26 cellular contexts compared by ENCODE assay signal in genomic region chr15:86541540-86541939, GRCh38.
DNase-seq lines count a peak whose midpoint lies in the region; ATAC-seq and TF ChIP-seq lines count a peak whose summit lies in the region.
"Had no signal": no experiment of that assay in that cellular context is flagged by ENCODE, and none has a peak within 500 bp of the region (broad histone marks: within the 10 kb centered on the region; RNA-seq: fewer than 3 reads in every experiment).

No MANE protein-coding gene starts in this region.

- H4K20me1 ChIP-seq in GM23338 (replicated peaks; ENCODE audit: insufficient read depth) = no peaks in the 10 kb centered on the region
- H4K20me1 ChIP-seq: BLaER1 treated with 17β-estradiol and CSF1 and Interleukin-3, amounts not matched to agents 10 nM and 100 nM had no signal

- H3K27ac Mint-ChIP-seq in GM23338 (no peak overlapping the region), WTC11 (no peak overlapping the region)
- H3K27ac Mint-ChIP-seq in activated T-cell treated with anti-CD3 and anti-CD28 coated beads, Interleukin-2, amount 50 U/mL, for 24 hours = no peak overlapping the region
- H3K27ac Mint-ChIP-seq: CD4-positive, alpha-beta T cell; T-cell had no signal

- H3K36me3 Mint-ChIP-seq in GM23338 (ENCODE audit: low read depth) (no peaks in the 10 kb centered on the region), WTC11 (no peaks in the 10 kb centered on the region)
- no peaks in the 10 kb centered on the region for H3K36me3 Mint-ChIP-seq in activated T-cell treated with anti-CD3 and anti-CD28 coated beads, Interleukin-2, amount 50 U/mL, for 24 hours (ENCODE audit: low read depth)
- H3K36me3 Mint-ChIP-seq: T-cell had no signal

- H3K9me2 ChIP-seq in GM23338 (ENCODE audit: insufficient read depth) = peaks cover 18% of the 10 kb centered on the region

- H3K9me3 Mint-ChIP-seq in GM23338 (no peaks in the 10 kb centered on the region), WTC11 (peaks cover 4% of the 10 kb centered on the region; the same call in 1 of the 2 replicates)
- peaks cover 2% of the 10 kb centered on the region for H3K9me3 Mint-ChIP-seq in activated T-cell treated with anti-CD3 and anti-CD28 coated beads, Interleukin-2, amount 50 U/mL, for 24 hours
- H3K9me3 Mint-ChIP-seq: CD4-positive, alpha-beta T cell had no signal

- no peak; the same call in 2 of the 3 replicates for ATAC-seq in GM23338
- ATAC-seq in WTC11 = peak; percentile 61
- peak; percentile 28 for ATAC-seq in lung (ENCODE audit: insufficient read depth, low FRiP score)
- ATAC-seq: GM12878, K562, T-cell had no signal

- H3K27me3 ChIP-seq in GM23338 (ENCODE audit: insufficient read depth) (no peaks in the 10 kb centered on the region), lung (ENCODE audit: control insufficient read depth, insufficient read depth) (no peaks in the 10 kb centered on the region)
- H3K27me3 ChIP-seq: BLaER1 treated with 17β-estradiol and CSF1 and Interleukin-3, amounts not matched to agents 10 nM and 100 nM had no signal

- DNase-seq in GM23338 (ENCODE audit: low spot score) (peak; percentile 25), NCI-H2171 (lab: John Stamatoyannopoulos, UW) (peak; percentile 75), WTC11 (ENCODE audit: low spot score) (no peak), lung (ENCODE audit: low spot score) (no peak), globus pallidus (ENCODE audit: low spot score) (no peak), medulla oblongata (ENCODE audit: extremely low spot score) (no peak)
- DNase-seq in activated CD4-positive, alpha-beta T cell treated with anti-CD3 and anti-CD28 coated beads, Interleukin-2, amount 50 U/mL, for 1 hour = no peak
- no peak for DNase-seq in activated T-cell treated with anti-CD3 and anti-CD28 coated beads, Interleukin-2, amount 50 U/mL, for 24 hours
- DNase-seq: AML-193; CD4-positive, alpha-beta T cell; GDM1; Kasumi-1; NCI-H1105; NCI-H1436 treated with DMSO at 0.1 percent for 48 hours; NCI-H2029; NCI-H226; NCI-H510A; NCI-H774; PC-9; SHP77; T-cell had no signal

- H3K36me3 ChIP-seq in GM23338 (ENCODE audit: insufficient read depth) (no peaks in the 10 kb centered on the region), lung (ENCODE audit: control insufficient read depth in 2 of 2, insufficient read depth in 2 of 2, low read length in 2 of 2) (no peaks in the 10 kb centered on the region)
- H3K36me3 ChIP-seq: BLaER1 treated with 17β-estradiol and CSF1 and Interleukin-3, amounts not matched to agents 10 nM and 100 nM had no signal

- POLR2A ChIA-PET in WTC11 (lab: Charles Lee) = no interaction called here

- TF ChIP-seq CTCF in GM23338 (conservative IDR thresholded peaks at IDR 0.05; ENCODE audit: low read depth in 2 of 2) = 0 out of 4 replicates have a peak, but pooled peaks of 1 of the 2 experiments have one; percentile 11
- no peak for TF ChIP-seq CTCF in WTC11 (IDR thresholded peaks at IDR 0.05)
- no peak for TF ChIP-seq CTCF in lung (IDR thresholded peaks at IDR 0.05; ENCODE audit: control extremely low read depth, extremely low read depth)

- H3K27me3 Mint-ChIP-seq in GM23338 (ENCODE audit: insufficient read depth, low read depth, poor library complexity) (peaks cover 2% of the 10 kb centered on the region), WTC11 (ENCODE audit: low read depth) (no peaks in the 10 kb centered on the region)
- H3K27me3 Mint-ChIP-seq in activated T-cell treated with anti-CD3 and anti-CD28 coated beads, Interleukin-2, amount 50 U/mL, for 24 hours = no peaks in the 10 kb centered on the region
- H3K27me3 Mint-ChIP-seq: CD4-positive, alpha-beta T cell had no signal

- H3K27ac ChIP-seq in GM23338 (ENCODE audit: low read depth) (no peak overlapping the region), lung (ENCODE audit: low read depth in 1 of 2, low read length in 1 of 2) (no peak overlapping the region)
- H3K27ac ChIP-seq: A549; BLaER1 treated with 17β-estradiol and CSF1 and Interleukin-3, amounts not matched to agents 10 nM and 100 nM; PC-9; RWPE1 had no signal

- no peaks in the 10 kb centered on the region for H3K9me3 ChIP-seq in lung (ENCODE audit: control insufficient read depth in 2 of 2, insufficient read depth in 1 of 2, low read length in 1 of 2)
- H3K9me3 ChIP-seq: A549; BLaER1 treated with 17β-estradiol and CSF1 and Interleukin-3, amounts not matched to agents 10 nM and 100 nM had no signal

- H3K4me1 Mint-ChIP-seq in GM23338 (no peaks in the 10 kb centered on the region), WTC11 (peaks cover 2% of the 10 kb centered on the region; the same call in 1 of the 2 replicates)
- H3K4me1 Mint-ChIP-seq in activated T-cell treated with anti-CD3 and anti-CD28 coated beads, Interleukin-2, amount 50 U/mL, for 24 hours (ENCODE audit: low read depth) = no peaks in the 10 kb centered on the region
- H3K4me1 Mint-ChIP-seq: T-cell had no signal

- H3K4me1 ChIP-seq in GM23338 (ENCODE audit: insufficient read depth) (no peaks in the 10 kb centered on the region), lung (ENCODE audit: control insufficient read depth in 2 of 2, insufficient read depth in 2 of 2, low read length in 2 of 2) (no peaks in the 10 kb centered on the region)
- H3K4me1 ChIP-seq: A549 had no signal

- 50 to 67% methylated on average over 1 of the region's 1 CpG for WGBS in lung, 2 donors

- no peak overlapping the region for H2AFZ ChIP-seq in GM23338
- H2AFZ ChIP-seq: PC-9 had no signal

- H3K79me2 ChIP-seq in GM23338 (replicated peaks; ENCODE audit: insufficient read depth) = no peaks in the 10 kb centered on the region

- H3K4me3 ChIP-seq in GM23338 = no peak overlapping the region
- H3K4me3 ChIP-seq in lung = no peak overlapping the region
- H3K4me3 ChIP-seq: A549; BLaER1 treated with 17β-estradiol and CSF1 and Interleukin-3, amounts not matched to agents 10 nM and 100 nM; GM12878; K562; PC-9 had no signal

- H3F3A ChIP-seq in GM23338 (replicated peaks; ENCODE audit: low read depth) = no peaks in the 10 kb centered on the region

- CTCF ChIA-PET in WTC11 (lab: Charles Lee) = interaction anchor here (0.6 to 1.2 kb wide), 3 partner anchors 21 to 747 kb away, joined by 3 to 4 read pairs (median 3); partner anchors contain the start of gene KLHL25

- no peak overlapping the region for H3K4me3 Mint-ChIP-seq in GM23338
- H3K4me3 Mint-ChIP-seq in WTC11 = no peak overlapping the region
- H3K4me3 Mint-ChIP-seq in activated T-cell treated with anti-CD3 and anti-CD28 coated beads, Interleukin-2, amount 50 U/mL, for 24 hours = no peak overlapping the region
- H3K4me3 Mint-ChIP-seq: CD4-positive, alpha-beta T cell; T-cell had no signal

- H3K4me2 ChIP-seq in GM23338 = no peak overlapping the region
- H3K4me2 ChIP-seq: A549; BLaER1 treated with 17β-estradiol and CSF1 and Interleukin-3, amounts not matched to agents 10 nM and 100 nM; PC-9 had no signal

TF ChIP-seq in GM23338, 12 proteins besides CTCF, POLR2A, EP300 and RAD21 (continues in another document):
- no peak for TF ChIP-seq REST (IDR thresholded peaks at IDR 0.05; ENCODE audit: unreplicated experiment)

TF ChIP-seq in WTC11, 78 proteins besides CTCF, POLR2A, EP300 and RAD21 (continues in another document):
- no peak for TF ChIP-seq NFYB (CRISPR knock-in tag; conservative IDR thresholded peaks at IDR 0.05; ENCODE audit: low read depth)
- no peak for TF ChIP-seq ZBTB21 (CRISPR knock-in tag; IDR thresholded peaks at IDR 0.05; ENCODE audit: borderline replicate concordance)
- TF ChIP-seq STAT6 (CRISPR knock-in tag; conservative IDR thresholded peaks at IDR 0.05; ENCODE audit: low read depth) = no peak
- TF ChIP-seq ZNF425 (CRISPR knock-in tag; conservative IDR thresholded peaks at IDR 0.05) = no peak
- TF ChIP-seq, protein P1, sequence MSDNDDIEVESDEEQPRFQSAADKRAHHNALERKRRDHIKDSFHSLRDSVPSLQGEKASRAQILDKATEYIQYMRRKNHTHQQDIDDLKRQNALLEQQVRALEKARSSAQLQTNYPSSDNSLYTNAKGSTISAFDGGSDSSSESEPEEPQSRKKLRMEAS (CRISPR knock-in tag; IDR thresholded peaks at IDR 0.05) = no peak

Comparison
In these comparisons a context has a peak if more than half of its experiments do, and no peak if none do; other contexts are left out.
1. DNase-seq: peak in GM23338 (single experiment) and NCI-H2171 (single experiment); none in WTC11 (single experiment), lung (single experiment), activated CD4-positive, alpha-beta T cell treated with anti-CD3 and anti-CD28 coated beads, Interleukin-2, amount 50 U/mL, for 1 hour (single experiment), activated T-cell treated with anti-CD3 and anti-CD28 coated beads, Interleukin-2, amount 50 U/mL, for 24 hours (single experiment), globus pallidus (single experiment) and medulla oblongata (single experiment).